Comparison of ENCODE assay signal across 11 cellular contexts in genomic region chr6:3281669-3282460, GRCh38. TPM values are rescaled to one million over a fixed set of nuclear protein-coding genes. Genes with fewer than 3 reads are reported as not detected.
DNase-seq lines count a peak whose midpoint lies in the region; ATAC-seq and TF ChIP-seq lines count a peak whose summit lies in the region.
"Had no signal": no experiment of that assay in that cellular context is flagged by ENCODE, and none has a peak within 500 bp of the region (broad histone marks: within the 10 kb centered on the region; RNA-seq: fewer than 3 reads in every experiment).

No MANE protein-coding gene starts in this region.

- H2BK120ac ChIP-seq in trophoblast cell (ENCODE audit: insufficient read depth, low read length, poor library complexity): no peak overlapping the region

- no peak overlapping the region for H2BK5ac ChIP-seq in trophoblast cell (ENCODE audit: low read depth, low read length, poor library complexity)

- no peak overlapping the region for H3K14ac ChIP-seq in trophoblast cell (ENCODE audit: low read length)

- no peaks in the 10 kb centered on the region for H3K27me3 ChIP-seq in trophoblast cell (ENCODE audit: insufficient read depth, low read length)

- H3K4me2 ChIP-seq in trophoblast cell (ENCODE audit: low read length): no peak overlapping the region

- H2AK5ac ChIP-seq in trophoblast cell (ENCODE audit: low read length): no peak overlapping the region

- H2BK12ac ChIP-seq in trophoblast cell (ENCODE audit: low read length): no peak overlapping the region

- ATAC-seq in omental fat pad (ENCODE audit: low FRiP score) (peak; percentile 85), HG03460 (IDR thresholded peaks at IDR 0.05; ENCODE audit: unreplicated experiment) (no peak)

- no peak overlapping the region for H3K27ac ChIP-seq in trophoblast cell (ENCODE audit: low read depth, low read length)
- H3K27ac ChIP-seq: VCaP had no signal

- peaks cover 3% of the 10 kb centered on the region for H3K9me3 ChIP-seq in trophoblast cell (ENCODE audit: insufficient read depth, low read depth, low read length)

- peak; percentile 76 for DNase-seq in AG09309 (ENCODE audit: low read depth)
- DNase-seq in T1000 (lab: John Stamatoyannopoulos, UW): peak; percentile 56
- DNase-seq in fibroblast of pulmonary artery (ENCODE audit: low read depth): peak; percentile 92
- no peak for DNase-seq in omental fat pad (ENCODE audit: low spot score)
- DNase-seq in trophoblast cell: no peak
- no peak for DNase-seq in RPMI8226
- DNase-seq in NCI-H345 (lab: John Stamatoyannopoulos, UW): no peak
- DNase-seq: Calu3, Karpas-422 had no signal

- no peaks in the 10 kb centered on the region for H3K79me2 ChIP-seq in trophoblast cell (ENCODE audit: control insufficient read depth, insufficient read depth, low read length, poor library complexity)

- no peaks in the 10 kb centered on the region for H3K79me1 ChIP-seq in trophoblast cell (ENCODE audit: low read length)

- no peak overlapping the region for H3K18ac ChIP-seq in trophoblast cell (ENCODE audit: low read length)

- H3K4ac ChIP-seq in trophoblast cell (ENCODE audit: low read depth, low read length): no peak overlapping the region

- H3K4me1 ChIP-seq in trophoblast cell (ENCODE audit: control insufficient read depth in 1 of 2, insufficient read depth in 2 of 2, low read length in 2 of 2): no peaks in the 10 kb centered on the region

- WGBS in trophoblast cell (ENCODE audit: extremely low coverage, insufficient coverage, insufficient read length): no CpG with 5 or more reads among the region's 13 CpGs

- no peak overlapping the region for H3K23ac ChIP-seq in trophoblast cell (ENCODE audit: low read length)

- no peak overlapping the region for H2AFZ ChIP-seq in trophoblast cell (ENCODE audit: insufficient read depth, low read length, poor library complexity)

- H3K9ac ChIP-seq in trophoblast cell (ENCODE audit: low read length): no peak overlapping the region

- no peak overlapping the region for H4K8ac ChIP-seq in trophoblast cell (ENCODE audit: low read depth, low read length)

- no peak overlapping the region for H4K12ac ChIP-seq in trophoblast cell (ENCODE audit: low read depth, low read length)

- no peak overlapping the region for H4K91ac ChIP-seq in trophoblast cell (ENCODE audit: low read depth, low read length)

- H3K4me3 ChIP-seq in AG09309 (ENCODE audit: control insufficient read depth, low read depth, low read length) (no peak overlapping the region), fibroblast of pulmonary artery (replicated peaks; ENCODE audit: low read depth, low read length) (no peak overlapping the region), trophoblast cell (ENCODE audit: low read depth, low read length) (no peak overlapping the region)

- TF ChIP-seq CTCF in AG09309 (IDR thresholded peaks at IDR 0.05; ENCODE audit: control insufficient read depth, insufficient read depth, low read depth, low read length, missing control alignments) (no peak), fibroblast of pulmonary artery (IDR thresholded peaks at IDR 0.05; ENCODE audit: low read length, missing control alignments) (no peak), omental fat pad (IDR thresholded peaks at IDR 0.05) (no peak)

- peaks cover 49 to 60% of the 10 kb centered on the region in 2 experiments for H3K36me3 ChIP-seq in trophoblast cell (ENCODE audit: control insufficient read depth in 1 of 2, insufficient read depth in 2 of 2, low read length in 2 of 2)

RNA-seq across cellular contexts. Expression of gene PSMG4, which starts 23.1 kb away (rescaled TPM):
- total RNA-seq in omental fat pad: 10 to 100 TPM in 3 of 4 donors, 1 to 10 TPM in 1; 6.8 to 25.2 (median 23.3) TPM
- 9.7 and 10.5 TPM in 2 replicates for polyA plus RNA-seq in trophoblast cell (2013)

RNA-seq across cellular contexts. Expression of gene TUBB2B, which starts 54.4 kb away (rescaled TPM):
- total RNA-seq in omental fat pad: 1 to 10 TPM; 2.4 to 8.9 (median 3.9) TPM
- 139 and 141 TPM in 2 replicates for polyA plus RNA-seq in trophoblast cell (2013)

Comparison
In these comparisons a context has a peak if more than half of its experiments do, and no peak if none do; other contexts are left out.
1. DNase-seq: peak in AG09309 (single experiment), T1000 (single experiment) and fibroblast of pulmonary artery (single experiment); none in omental fat pad (single experiment), trophoblast cell (0 of 2), RPMI8226 (single experiment) and NCI-H345 (single experiment).